In the genomic region with DNA sequence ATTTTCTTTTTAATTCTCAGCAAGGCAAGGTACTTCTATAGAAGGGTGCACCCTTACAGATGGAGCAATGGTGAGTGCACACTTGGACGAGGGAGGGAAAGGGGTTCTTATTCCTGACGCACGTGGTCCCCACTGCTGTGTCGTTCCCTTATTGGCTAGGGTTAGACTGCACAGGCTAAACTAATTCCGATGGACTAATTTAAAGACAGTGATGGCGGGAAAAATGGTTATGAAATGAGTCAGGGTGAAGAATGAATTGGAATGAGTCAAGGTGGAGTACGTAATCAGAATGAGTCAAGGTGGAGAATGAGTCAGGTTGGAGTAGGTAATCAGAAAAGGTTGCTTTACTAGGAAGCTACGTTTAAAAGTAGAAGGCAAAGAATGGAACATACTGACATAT, we compare ENCODE assay signal across 10 cellular contexts. TPM values are rescaled to one million over a fixed set of nuclear protein-coding genes. Genes with fewer than 3 reads are reported as not detected.
DNase-seq lines count a peak whose midpoint lies in the region; ATAC-seq, FAIRE-seq and TF ChIP-seq lines count a peak whose summit lies in the region.
"Had no signal": no experiment of that assay in that cellular context is flagged by ENCODE, and none has a peak within 500 bp of the region (broad histone marks: within the 10 kb centered on the region; RNA-seq: fewer than 3 reads in every experiment).

No MANE protein-coding gene starts in this region.

- H3K27ac ChIP-seq in RWPE1 (no peak overlapping the region), smooth muscle cell (ENCODE audit: low read depth) (peak overlapping the region; percentile 99), ovary (no peak overlapping the region)

- H2AFZ ChIP-seq in smooth muscle cell (ENCODE audit: low read depth) = no peak overlapping the region

- intact Hi-C loops in ovary (cut with DNase I) = loop anchor here in 1 of 4 donors (10.0 kb wide), 1 partner anchor 190 kb away; a partner anchor contains a TSS

- WGBS in smooth muscle cell (ENCODE audit: low lambda C conversion rate) = 86% methylated on average over 8 of the region's 8 CpGs
- 94 to 97% (median 96%) methylated on average over 8 of the region's 8 CpGs for WGBS in ovary, 3 donors

- peaks cover 7% of the 10 kb centered on the region for H3F3A ChIP-seq in smooth muscle cell (ENCODE audit: low read depth)

- ATAC-seq in GM21447 (IDR thresholded peaks at IDR 0.05; ENCODE audit: unreplicated experiment) = no peak
- ATAC-seq: mucosa of descending colon had no signal

- H3K27me3 ChIP-seq in bronchial epithelial cell (ENCODE audit: control insufficient read depth, insufficient read depth, low read length) = no peaks in the 10 kb centered on the region
- H3K27me3 ChIP-seq in smooth muscle cell (ENCODE audit: low read depth) = no peaks in the 10 kb centered on the region
- no peaks in the 10 kb centered on the region for H3K27me3 ChIP-seq in ovary

- peaks cover 29% of the 10 kb centered on the region for H3K79me2 ChIP-seq in smooth muscle cell (ENCODE audit: low read depth)

- POLR2A ChIA-PET in RWPE1 (lab: Yijun Ruan, JAX; ENCODE audit: low non-redundant PET) = no interaction called here

- H3K4me3 ChIP-seq in bronchial epithelial cell (ENCODE audit: low read depth, low read length) (no peak overlapping the region), smooth muscle cell (no peak overlapping the region), ovary (no peak overlapping the region)
- H3K4me3 ChIP-seq: mucosa of descending colon had no signal

- H3K9me3 ChIP-seq in smooth muscle cell (replicated peaks; ENCODE audit: low read depth) = no peaks in the 10 kb centered on the region
- H3K9me3 ChIP-seq in ovary = no peaks in the 10 kb centered on the region
- H3K9me3 ChIP-seq: mucosa of descending colon had no signal

- peak; percentile 60 for FAIRE-seq in H54 (lab: Jason Lieb, UNC)
- FAIRE-seq in bronchial epithelial cell (lab: Jason Lieb, UNC) = no peak

- DNase-seq in H54 (ENCODE audit: insufficient read length, low spot score) = no peak
- peak; percentile 80 for DNase-seq in RWPE1 (ENCODE audit: low spot score)
- peak; percentile 97 for DNase-seq in bronchial epithelial cell (ENCODE audit: low read depth)
- no peak for DNase-seq in smooth muscle cell (lab: John Stamatoyannopoulos, UW; ENCODE audit: unreplicated experiment)
- DNase-seq in NCI-H1092 treated with DMSO at 0.1 percent for 48 hours (lab: John Stamatoyannopoulos, UW) = no peak
- DNase-seq in ovary = no peak
- DNase-seq in NK-92 (lab: John Stamatoyannopoulos, UW; ENCODE audit: unreplicated experiment) = no peak
- DNase-seq: mucosa of descending colon, NCI-H187 treated with DMSO at 0.1 percent for 48 hours had no signal

- CTCF ChIA-PET in RWPE1 (lab: Yijun Ruan, JAX) = interaction anchor here (0.7 kb wide), 1 partner anchor 210 kb away, joined by 3 read pairs; no protein-coding TSS in a partner anchor

- TF ChIP-seq CTCF in RWPE1 (conservative IDR thresholded peaks at IDR 0.05; ENCODE audit: low read depth) (no peak), bronchial epithelial cell (IDR thresholded peaks at IDR 0.05; ENCODE audit: insufficient read depth, low read length, severe bottlenecking) (no peak), smooth muscle cell (IDR thresholded peaks at IDR 0.05; ENCODE audit: borderline replicate concordance, insufficient read depth, poor library complexity, severe bottlenecking) (no peak), ovary (IDR thresholded peaks at IDR 0.05) (no peak)

- TF ChIP-seq POLR2A in H54 (IDR thresholded peaks at IDR 0.05; ENCODE audit: low read depth, low read length) (no peak), ovary (IDR thresholded peaks at IDR 0.05) (no peak)

- H3K4me1 ChIP-seq in smooth muscle cell (ENCODE audit: low read depth) = peaks cover 25% of the 10 kb centered on the region
- peaks cover 2% of the 10 kb centered on the region for H3K4me1 ChIP-seq in ovary (ENCODE audit: insufficient read depth)

- no peak overlapping the region for H3K4me2 ChIP-seq in smooth muscle cell

- H3K36me3 ChIP-seq in bronchial epithelial cell (ENCODE audit: control insufficient read depth, insufficient read depth, low read length) (peaks cover 1% of the 10 kb centered on the region), smooth muscle cell (ENCODE audit: low read depth) (no peaks in the 10 kb centered on the region), ovary (no peaks in the 10 kb centered on the region)

- H3K9ac ChIP-seq in smooth muscle cell (ENCODE audit: low read depth) = no peak overlapping the region

- no peak for TF ChIP-seq EP300 in ovary (IDR thresholded peaks at IDR 0.05)

- H4K20me1 ChIP-seq in smooth muscle cell (ENCODE audit: low read depth) = peaks cover 28% of the 10 kb centered on the region

RNA-seq across cellular contexts. Expression of a gene that starts 2.0 kb away (rescaled TPM):
- total RNA-seq in bronchial epithelial cell = 48.3 and 55.5 TPM in 2 replicates
- 94.0 and 147 TPM in 2 replicates for total RNA-seq in smooth muscle cell
- polyA plus RNA-seq in smooth muscle cell = 40.0 and 51.8 TPM in 2 replicates
- 100 to 1,000 TPM in 1 of 7 donors, 10 to 100 TPM in 6; 22.1 to 248 (median 33.6) TPM for total RNA-seq in ovary
- 100 to 1,000 TPM in 1 of 2 donors, 10 to 100 TPM in 1; 14.4 to 206 TPM for polyA plus RNA-seq in ovary

Comparison
In these comparisons a context has a peak if more than half of its experiments do, and no peak if none do; other contexts are left out.
1. DNase-seq: peak in RWPE1 (single experiment) and bronchial epithelial cell (single experiment); none in H54 (single experiment), smooth muscle cell (single experiment), NCI-H1092 treated with DMSO at 0.1 percent for 48 hours (single experiment), ovary (0 of 5) and NK-92 (single experiment).